In genomic region chr15:82262422-82263026, GRCh38 we compare ENCODE assay signal across 1 cellular context.
TF ChIP-seq lines count a peak whose summit lies in the region.

EFL1 (minus strand) TSS chr15:82262734; CDS start chr15:82261778, 956 bp downstream.
SAXO2 (plus strand) TSS chr15:82262818; CDS start chr15:82262880, 62 bp downstream.

TF ChIP-seq in HepG2, 621 proteins besides CTCF, POLR2A, EP300 and RAD21 (continued from another document and continues in another):
- TF ChIP-seq RERE (CRISPR knock-in tag; IDR thresholded peaks at IDR 0.05; ENCODE audit: low read depth) (no peak), LCORL (IDR thresholded peaks at IDR 0.05) (no peak), LCORL (CRISPR knock-in tag; IDR thresholded peaks at IDR 0.05) (no peak; the same call in 1 of the 2 replicates), ATM (IDR thresholded peaks at IDR 0.05; ENCODE audit: borderline replicate concordance) (no peak), NR2C2 (CRISPR knock-in tag; IDR thresholded peaks at IDR 0.05; ENCODE audit: borderline replicate concordance) (peak; percentile 99), TOPORS (CRISPR knock-in tag; IDR thresholded peaks at IDR 0.05) (no peak), ZGPAT (CRISPR knock-in tag; IDR thresholded peaks at IDR 0.05) (peak; percentile 65), HMGA1 (CRISPR knock-in tag; conservative IDR thresholded peaks at IDR 0.05) (no peak), SCMH1 (CRISPR knock-in tag; IDR thresholded peaks at IDR 0.05; ENCODE audit: borderline replicate concordance) (no peak), NFIC (IDR thresholded peaks at IDR 0.05; ENCODE audit: low read length) (no peak), ZNF770 (CRISPR knock-in tag; IDR thresholded peaks at IDR 0.05) (no peak), ZNF274 (CRISPR knock-in tag; IDR thresholded peaks at IDR 0.05) (0 out of 2 replicates have a peak, but pooled peaks have one; percentile 36), KDM1A (CRISPR knock-in tag; IDR thresholded peaks at IDR 0.05) (no peak), ZNF431 (CRISPR knock-in tag; IDR thresholded peaks at IDR 0.05; ENCODE audit: borderline replicate concordance, low read depth) (no peak), ZNF207 (IDR thresholded peaks at IDR 0.05; ENCODE audit: borderline replicate concordance) (no peak), PHF8 (CRISPR knock-in tag; IDR thresholded peaks at IDR 0.05) (peak; percentile 90), AKNA (CRISPR knock-in tag; IDR thresholded peaks at IDR 0.05; ENCODE audit: borderline replicate concordance) (no peak), SMAD3 (CRISPR knock-in tag; IDR thresholded peaks at IDR 0.05) (no peak), NR3C1 (CRISPR knock-in tag; IDR thresholded peaks at IDR 0.05) (no peak), ZNF20 (CRISPR knock-in tag; IDR thresholded peaks at IDR 0.05) (no peak), EEA1 (CRISPR knock-in tag; IDR thresholded peaks at IDR 0.05; ENCODE audit: borderline replicate concordance) (no peak), ZNF232 (CRISPR knock-in tag; IDR thresholded peaks at IDR 0.05; ENCODE audit: borderline replicate concordance) (no peak), ZC3H4 (CRISPR knock-in tag; IDR thresholded peaks at IDR 0.05; ENCODE audit: borderline replicate concordance) (no peak), DNMT1 (CRISPR knock-in tag; IDR thresholded peaks at IDR 0.05) (no peak), ZNF256 (CRISPR knock-in tag; conservative IDR thresholded peaks at IDR 0.05) (no peak), GATAD1 (CRISPR knock-in tag; IDR thresholded peaks at IDR 0.05) (peak; percentile 67), TFDP1 (CRISPR knock-in tag; IDR thresholded peaks at IDR 0.05; ENCODE audit: borderline replicate concordance) (0 out of 2 replicates have a peak, but pooled peaks have one; percentile 25), ZNF124 (CRISPR knock-in tag; IDR thresholded peaks at IDR 0.05) (peak; percentile 73; the same call in 1 of the 2 replicates), MXD4 (CRISPR knock-in tag; IDR thresholded peaks at IDR 0.05) (peak; percentile 61), FOSL2 (CRISPR knock-in tag; IDR thresholded peaks at IDR 0.05) (0 out of 2 replicates have a peak, but pooled peaks have one; percentile 16), PAF1 (CRISPR knock-in tag; IDR thresholded peaks at IDR 0.05) (no peak), IRF2 (CRISPR knock-in tag; IDR thresholded peaks at IDR 0.05) (peak; percentile 16; the same call in 1 of the 2 replicates), SNAPC4 (CRISPR knock-in tag; IDR thresholded peaks at IDR 0.05) (no peak)
